ENCODE assay signal across 13 cellular contexts in genomic region chr14:89407856-89408255, GRCh38. TPM values are rescaled to one million over a fixed set of nuclear protein-coding genes. Genes with fewer than 3 reads are reported as not detected.
DNase-seq lines count a peak whose midpoint lies in the region; ATAC-seq and TF ChIP-seq lines count a peak whose summit lies in the region.
"Had no signal": no experiment of that assay in that cellular context is flagged by ENCODE, and none has a peak within 500 bp of the region (broad histone marks: within the 10 kb centered on the region; RNA-seq: fewer than 3 reads in every experiment).

No MANE protein-coding gene starts in this region.

- POLR2A ChIA-PET in activated CD8-positive, alpha-beta T cell treated with anti-CD3 and anti-CD28 coated beads, Interleukin-2, amount 10 ng/mL, durations not matched to agents 7 days and 5 days (lab: Charles Lee): no interaction called here

- no peak for DNase-seq in activated T-cell treated with anti-CD3 and anti-CD28 coated beads, Interleukin-2, amount 50 U/mL, for 24 hours
- DNase-seq in activated T-cell treated with anti-CD3 and anti-CD28 coated beads, Interleukin-2, amount 50 U/mL, for 1 hour: no peak
- DNase-seq in activated CD8-positive, alpha-beta T cell treated with anti-CD3 and anti-CD28 coated beads, Interleukin-2, amount 10 ng/mL, durations not matched to agents 7 days and 5 days: no peak
- DNase-seq in fibroblast of pulmonary artery (ENCODE audit: low read depth) (peak; percentile 35), retina (no peak), NCI-H1105 (lab: John Stamatoyannopoulos, UW) (no peak)
- DNase-seq: effector memory CD4-positive, alpha-beta T cell; SHP77; WERI-Rb-1 had no signal

- H3K4me3 Mint-ChIP-seq in activated T-cell treated with anti-CD3 and anti-CD28 coated beads, Interleukin-2, amount 50 U/mL, for 24 hours: peak overlapping the region; percentile 29
- no peak overlapping the region for H3K4me3 Mint-ChIP-seq in activated CD8-positive, alpha-beta T cell treated with anti-CD3 and anti-CD28 coated beads, Interleukin-2, amount 10 ng/mL, durations not matched to agents 7 days and 5 days
- H3K4me3 Mint-ChIP-seq in stimulated activated naive CD8-positive, alpha-beta T cell treated with anti-CD3 and anti-CD28 coated beads, Interleukin-15, Interleukin-2, amounts not matched to agents 100 ng/mL and 50 ng/mL, for 24 hours: peak overlapping the region; percentile 45

- peaks cover 91% of the 10 kb centered on the region for H3K36me3 Mint-ChIP-seq in activated T-cell treated with anti-CD3 and anti-CD28 coated beads, Interleukin-2, amount 50 U/mL, for 24 hours (ENCODE audit: low read depth)
- peaks cover 63% of the 10 kb centered on the region for H3K36me3 Mint-ChIP-seq in activated CD8-positive, alpha-beta T cell treated with anti-CD3 and anti-CD28 coated beads, Interleukin-2, amount 10 ng/mL, durations not matched to agents 7 days and 5 days (ENCODE audit: low read depth)
- peaks cover 73% of the 10 kb centered on the region for H3K36me3 Mint-ChIP-seq in stimulated activated naive CD8-positive, alpha-beta T cell treated with anti-CD3 and anti-CD28 coated beads, Interleukin-15, Interleukin-2, amounts not matched to agents 100 ng/mL and 50 ng/mL, for 24 hours (ENCODE audit: low read depth)

- no peak overlapping the region for H3K4me3 ChIP-seq in fibroblast of pulmonary artery (replicated peaks; ENCODE audit: low read depth, low read length)
- H3K4me3 ChIP-seq: right atrium auricular region, tibial nerve had no signal

- H3K4me1 Mint-ChIP-seq in activated T-cell treated with anti-CD3 and anti-CD28 coated beads, Interleukin-2, amount 50 U/mL, for 24 hours (ENCODE audit: low read depth): peaks cover 81% of the 10 kb centered on the region
- peaks cover 46% of the 10 kb centered on the region for H3K4me1 Mint-ChIP-seq in activated CD8-positive, alpha-beta T cell treated with anti-CD3 and anti-CD28 coated beads, Interleukin-2, amount 10 ng/mL, durations not matched to agents 7 days and 5 days (ENCODE audit: low read depth)
- H3K4me1 Mint-ChIP-seq in stimulated activated naive CD8-positive, alpha-beta T cell treated with anti-CD3 and anti-CD28 coated beads, Interleukin-15, Interleukin-2, amounts not matched to agents 100 ng/mL and 50 ng/mL, for 24 hours (ENCODE audit: low read depth): peaks cover 77% of the 10 kb centered on the region

- H3K9me3 Mint-ChIP-seq in activated T-cell treated with anti-CD3 and anti-CD28 coated beads, Interleukin-2, amount 50 U/mL, for 24 hours: no peaks in the 10 kb centered on the region
- H3K9me3 Mint-ChIP-seq in activated CD8-positive, alpha-beta T cell treated with anti-CD3 and anti-CD28 coated beads, Interleukin-2, amount 10 ng/mL, durations not matched to agents 7 days and 5 days (ENCODE audit: insufficient read depth): no peaks in the 10 kb centered on the region
- no peaks in the 10 kb centered on the region for H3K9me3 Mint-ChIP-seq in stimulated activated naive CD8-positive, alpha-beta T cell treated with anti-CD3 and anti-CD28 coated beads, Interleukin-15, Interleukin-2, amounts not matched to agents 100 ng/mL and 50 ng/mL, for 24 hours

- no peaks in the 10 kb centered on the region for H3K27me3 Mint-ChIP-seq in activated T-cell treated with anti-CD3 and anti-CD28 coated beads, Interleukin-2, amount 50 U/mL, for 24 hours
- no peaks in the 10 kb centered on the region for H3K27me3 Mint-ChIP-seq in activated CD8-positive, alpha-beta T cell treated with anti-CD3 and anti-CD28 coated beads, Interleukin-2, amount 10 ng/mL, durations not matched to agents 7 days and 5 days (ENCODE audit: low read depth)
- no peaks in the 10 kb centered on the region for H3K27me3 Mint-ChIP-seq in stimulated activated naive CD8-positive, alpha-beta T cell treated with anti-CD3 and anti-CD28 coated beads, Interleukin-15, Interleukin-2, amounts not matched to agents 100 ng/mL and 50 ng/mL, for 24 hours

- no peak for TF ChIP-seq CTCF in fibroblast of pulmonary artery (IDR thresholded peaks at IDR 0.05; ENCODE audit: low read length, missing control alignments)

- no peak for ATAC-seq in activated CD8-positive, alpha-beta T cell treated with anti-CD3 and anti-CD28 coated beads, Interleukin-2, amount 10 ng/mL, durations not matched to agents 7 days and 5 days
- no peak for ATAC-seq in HG03565 (IDR thresholded peaks at IDR 0.05; ENCODE audit: unreplicated experiment)

- peak overlapping the region; percentile 90 for H3K27ac Mint-ChIP-seq in activated T-cell treated with anti-CD3 and anti-CD28 coated beads, Interleukin-2, amount 50 U/mL, for 24 hours
- peak overlapping the region; percentile 43 for H3K27ac Mint-ChIP-seq in activated CD8-positive, alpha-beta T cell treated with anti-CD3 and anti-CD28 coated beads, Interleukin-2, amount 10 ng/mL, durations not matched to agents 7 days and 5 days
- peak overlapping the region; percentile 70 for H3K27ac Mint-ChIP-seq in stimulated activated naive CD8-positive, alpha-beta T cell treated with anti-CD3 and anti-CD28 coated beads, Interleukin-15, Interleukin-2, amounts not matched to agents 100 ng/mL and 50 ng/mL, for 24 hours

- CTCF ChIA-PET in activated CD8-positive, alpha-beta T cell treated with anti-CD3 and anti-CD28 coated beads, Interleukin-2, amount 10 ng/mL, durations not matched to agents 7 days and 5 days (lab: Charles Lee): interaction anchor here (0.8 kb wide), 1 partner anchor 230 kb away, joined by 5 read pairs; no protein-coding TSS in a partner anchor

RNA-seq across cellular contexts. Expression of gene FOXN3, which starts 9.2 kb away (rescaled TPM):
- 10 to 100 TPM; 70.3 to 72.7 TPM for total RNA-seq in activated CD8-positive, alpha-beta T cell treated with anti-CD3 and anti-CD28 coated beads, Interleukin-2, amount 10 ng/mL, durations not matched to agents 7 days and 5 days
